Comparison of ENCODE assay signal across 21 cellular contexts in genomic region chr11:36070215-36070976, GRCh38.
A peak's percentile ranks its signal among the peaks of the same experiment; 100 is the strongest.
DNase-seq lines count a peak whose midpoint lies in the region; ATAC-seq and TF ChIP-seq lines count a peak whose summit lies in the region.
"Had no signal": no experiment of that assay in that cellular context is flagged by ENCODE, and none has a peak within 500 bp of the region (broad histone marks: within the 10 kb centered on the region; RNA-seq: fewer than 3 reads in every experiment).

No MANE protein-coding gene starts in this region.

- H3K9ac ChIP-seq in HUES6 (ENCODE audit: low read length): peak overlapping the region; percentile 9

- 0 out of 2 replicates have a peak, but pooled peaks have one; percentile 15 for TF ChIP-seq CTCF in Panc1 (IDR thresholded peaks at IDR 0.05)

- no peaks in the 10 kb centered on the region for H3K36me3 ChIP-seq in HUES6 (ENCODE audit: control insufficient read depth, insufficient read depth, low read length)
- H3K36me3 ChIP-seq in Panc1 (ENCODE audit: control insufficient read depth, insufficient read depth, low read length): no peaks in the 10 kb centered on the region
- H3K36me3 ChIP-seq: ovary, right atrium auricular region, upper lobe of left lung had no signal

- H3K4me3 ChIP-seq in HUES6 (ENCODE audit: low read depth, low read length): no peak overlapping the region
- no peak overlapping the region for H3K4me3 ChIP-seq in Panc1 (ENCODE audit: low read depth in 2 of 2, low read length in 2 of 2)
- H3K4me3 ChIP-seq: dorsolateral prefrontal cortex, ovary, right atrium auricular region, smooth muscle cell, upper lobe of left lung had no signal

- CTCF ChIA-PET in Panc1 (lab: Charles Lee): interaction anchor here (0.6 to 1.5 kb wide), 2 partner anchors 187 to 248 kb away, joined by 3 to 5 read pairs; no protein-coding TSS in a partner anchor

- intact Hi-C loops in Panc1 (cut with micrococcal nuclease; ENCODE audit: unreplicated experiment): no loop called here

- 0 out of 2 replicates have a peak overlapping the region, but pooled peaks have one; percentile 4 for H3K27ac ChIP-seq in HUES6 (ENCODE audit: low read depth, low read length)
- no peak overlapping the region for H3K27ac ChIP-seq in Panc1 (ENCODE audit: low read length)
- H3K27ac ChIP-seq: ovary, right atrium auricular region, upper lobe of left lung had no signal

- no peak for DNase-seq in Panc1 (ENCODE audit: low read depth, low spot score)
- DNase-seq in globus pallidus (ENCODE audit: low spot score): peak; percentile 40
- DNase-seq in pons (ENCODE audit: low spot score): peak; percentile 75
- DNase-seq in NCI-H345 (lab: John Stamatoyannopoulos, UW): no peak
- DNase-seq: activated B cell treated with CpG ODN at 0.5 μM for 24 hours; activated CD4-positive, alpha-beta T cell treated with anti-CD3 and anti-CD28 coated beads, Interleukin-2, amount 50 U/mL, for 1 hour; activated T-cell treated with anti-CD3 and anti-CD28 coated beads, Interleukin-2, amount 50 U/mL, for 48 hours; left ventricle myocardium superior; natural killer cell; NCI-H1436; NCI-H2081 treated with DMSO at 0.1 percent for 48 hours; ovary; stimulated activated CD4-positive, alpha-beta T cell treated with anti-CD3 and anti-CD28 coated beads, Interleukin-1b, Interleukin-23, amount 100 ng/mL, for 48 hours; upper lobe of left lung had no signal

- H3K27me3 ChIP-seq in HUES6 (ENCODE audit: control insufficient read depth, insufficient read depth, low read length) (no peaks in the 10 kb centered on the region), Panc1 (ENCODE audit: control insufficient read depth, insufficient read depth, low read length) (no peaks in the 10 kb centered on the region)
- H3K27me3 ChIP-seq: dorsolateral prefrontal cortex, ovary, right atrium auricular region, upper lobe of left lung had no signal

- ATAC-seq in Panc1 (no peak), GM21423 (IDR thresholded peaks at IDR 0.05; ENCODE audit: unreplicated experiment) (no peak), HG03520 (IDR thresholded peaks at IDR 0.05; ENCODE audit: unreplicated experiment) (no peak)
- ATAC-seq: left ventricle myocardium superior, natural killer cell, Right ventricle myocardium inferior had no signal

- H3K4me1 ChIP-seq in HUES6 (ENCODE audit: control insufficient read depth, insufficient read depth, low read length) (peaks cover 40% of the 10 kb centered on the region), Panc1 (ENCODE audit: control insufficient read depth, insufficient read depth, low read length) (no peaks in the 10 kb centered on the region)

- POLR2A ChIA-PET in Panc1 (lab: Charles Lee): no interaction called here

- H3K9me3 ChIP-seq in HUES6 (ENCODE audit: control insufficient read depth, insufficient read depth, low read depth, low read length) (peaks cover 8% of the 10 kb centered on the region), Panc1 (ENCODE audit: control insufficient read depth, insufficient read depth, low read depth, low read length) (no peaks in the 10 kb centered on the region; the same call in 1 of the 2 replicates)
- H3K9me3 ChIP-seq: ovary had no signal

- in situ Hi-C loops in Panc1 (cut with HindIII; ENCODE audit: low pct_unique_long_range_greater_than_20kb, low sequenced_read_pairs): no loop called here

- no TSS peak for BruUV-seq in Panc1 (replicated peaks; lab: Mats Ljungman, UMichigan)

Comparison
In these comparisons a context has a peak if more than half of its experiments do, and no peak if none do; other contexts are left out.
1. DNase-seq: peak in globus pallidus (single experiment) and pons (single experiment); none in Panc1 (single experiment) and NCI-H345 (single experiment).